Comparison of ENCODE assay signal across 23 cellular contexts in genomic region chr16:30756781-30757100, GRCh38.
"Had no signal": no experiment of that assay in that cellular context is flagged by ENCODE, and none has a peak within 500 bp of the region (broad histone marks: within the 10 kb centered on the region; RNA-seq: fewer than 3 reads in every experiment).

No MANE protein-coding gene starts in this region.

- H3K36me3 ChIP-seq: colonic mucosa had no signal

- FAIRE-seq: islet of Langerhans had no signal

- H3K9ac ChIP-seq: parathyroid adenoma had no signal

- H2AFZ ChIP-seq: parathyroid adenoma had no signal

- ATAC-seq: gastrocnemius medialis; heart right ventricle; mucosa of descending colon; psoas muscle; sciatic nerve; stimulated activated naive B cell treated with anti-CD40 and anti-IgM and Interleukin-4, amounts not matched to agents 10 μg/mL and 1 μg/mL and 100 μg/mL, for 72 hours; upper lobe of right lung had no signal

- H3K4me3 Mint-ChIP-seq: nephron; stimulated activated naive B cell treated with anti-CD40 and anti-IgM and Interleukin-4, amounts not matched to agents 10 μg/mL and 1 μg/mL and 100 μg/mL, for 72 hours; stimulated activated naive CD8-positive, alpha-beta T cell treated with anti-CD3 and anti-CD28 coated beads, Interleukin-15, amount 100 ng/mL, for 72 hours had no signal

- DNase-seq: colonic mucosa; effector CD8-positive, alpha-beta T cell; gastrocnemius medialis; heart right ventricle; hypothalamus; kidney glomerular epithelial cell; psoas muscle; retina; stimulated activated CD4-positive, alpha-beta T cell treated with anti-CD3 and anti-CD28 coated beads, Interleukin-2, amount 100 ng/mL, for 24 hours; stimulated activated CD4-positive, alpha-beta T cell treated with anti-CD3 and anti-CD28 coated beads, Interleukin-4, amount 100 ng/mL, for 4 hours; stimulated activated naive B cell treated with anti-CD40 and anti-IgM and Interleukin-4, amounts not matched to agents 10 μg/mL and 1 μg/mL and 100 μg/mL, for 72 hours; stimulated activated naive CD8-positive, alpha-beta T cell treated with anti-CD3 and anti-CD28 coated beads, Interleukin-15, amount 100 ng/mL, for 72 hours had no signal

- H3K4me1 ChIP-seq: colonic mucosa had no signal

- H3K27ac ChIP-seq: colonic mucosa, gastrocnemius medialis, heart right ventricle, parathyroid adenoma, psoas muscle, skin epidermis, testis, tibial nerve, upper lobe of right lung, vagina had no signal

- H3K9me3 Mint-ChIP-seq: nephron; stimulated activated naive B cell treated with anti-CD40 and anti-IgM and Interleukin-4, amounts not matched to agents 10 μg/mL and 1 μg/mL and 100 μg/mL, for 72 hours; stimulated activated naive CD8-positive, alpha-beta T cell treated with anti-CD3 and anti-CD28 coated beads, Interleukin-15, amount 100 ng/mL, for 72 hours had no signal

- H3K27me3 ChIP-seq: colonic mucosa, dorsolateral prefrontal cortex, gastrocnemius medialis, heart right ventricle, testis, tibial nerve, upper lobe of right lung, vagina had no signal

- H3K27me3 Mint-ChIP-seq: stimulated activated naive B cell treated with anti-CD40 and anti-IgM and Interleukin-4, amounts not matched to agents 10 μg/mL and 1 μg/mL and 100 μg/mL, for 72 hours; stimulated activated naive CD8-positive, alpha-beta T cell treated with anti-CD3 and anti-CD28 coated beads, Interleukin-15, amount 100 ng/mL, for 72 hours had no signal

- H3K4me3 ChIP-seq: colonic mucosa, dorsolateral prefrontal cortex, gastrocnemius medialis, heart right ventricle, mucosa of descending colon, psoas muscle, skin epidermis, testis, tibial nerve, upper lobe of right lung, vagina had no signal

- H3K9me3 ChIP-seq: colonic mucosa, gastrocnemius medialis, heart right ventricle, mucosa of descending colon, psoas muscle, testis, tibial nerve, upper lobe of right lung, vagina had no signal

- H3K27ac Mint-ChIP-seq: nephron; stimulated activated naive B cell treated with anti-CD40 and anti-IgM and Interleukin-4, amounts not matched to agents 10 μg/mL and 1 μg/mL and 100 μg/mL, for 72 hours had no signal
